ENCODE assay signal across 20 cellular contexts in the genomic region with DNA sequence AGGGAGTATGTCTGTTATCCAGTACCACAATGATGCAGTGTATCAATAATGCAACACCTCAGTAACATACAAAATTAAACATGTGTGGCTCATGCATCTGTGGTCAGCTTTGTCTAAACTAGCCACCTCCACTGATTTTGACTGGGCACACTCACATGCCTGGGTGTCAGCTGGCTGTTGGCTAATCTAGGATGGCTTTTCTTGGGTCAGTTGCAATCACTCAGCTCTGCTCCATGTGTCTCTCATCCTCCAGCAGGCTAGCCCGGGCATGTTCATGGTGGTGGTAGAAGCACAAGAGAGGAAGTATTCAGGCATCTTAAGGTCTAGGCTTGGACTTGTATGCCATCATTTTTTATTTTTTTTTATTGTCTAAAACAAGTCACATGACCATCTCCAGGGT. TPM values are rescaled to one million over a fixed set of nuclear protein-coding genes. Genes with fewer than 3 reads are reported as not detected.
DNase-seq lines count a peak whose midpoint lies in the region; ATAC-seq and TF ChIP-seq lines count a peak whose summit lies in the region.
"Had no signal": no experiment of that assay in that cellular context is flagged by ENCODE, and none has a peak within 500 bp of the region (broad histone marks: within the 10 kb centered on the region; RNA-seq: fewer than 3 reads in every experiment).

No MANE protein-coding gene starts in this region.

- no peaks in the 10 kb centered on the region for H3K27me3 ChIP-seq in osteoblast (ENCODE audit: insufficient read depth, low read length)
- H3K27me3 ChIP-seq in colonic mucosa, result no peaks in the 10 kb centered on the region
- H3K27me3 ChIP-seq: BLaER1, ovary, vagina had no signal

- DNase-seq in activated naive CD4-positive, alpha-beta T cell treated with anti-CD3 and anti-CD28 coated beads for 36 hours, result peak; percentile 4
- DNase-seq in activated naive CD4-positive, alpha-beta T cell treated with anti-CD3 and anti-CD28 coated beads, Interleukin-2, amount 50 U/mL, for 16 hours, result no peak
- DNase-seq in RWPE1 (ENCODE audit: low spot score) (peak; percentile 45), fibroblast of gingiva (ENCODE audit: low read depth) (peak; percentile 24), osteoblast (ENCODE audit: insufficient read length, low spot score, missing footprints) (no peak), NCI-H2029 (lab: John Stamatoyannopoulos, UW) (no peak), colonic mucosa (no peak)
- DNase-seq: Karpas-422, kidney, naive B cell, NCI-H2107, NCI-H524, ovary, SW 1271 had no signal

- H3K36me3 Mint-ChIP-seq in activated naive CD4-positive, alpha-beta T cell treated with anti-CD3 and anti-CD28 coated beads for 36 hours (ENCODE audit: low read depth), result no peaks in the 10 kb centered on the region
- H3K36me3 Mint-ChIP-seq: naive B cell had no signal

- POLR2A ChIA-PET in RWPE1 (lab: Yijun Ruan, JAX; ENCODE audit: low non-redundant PET), result no interaction called here

- no peak overlapping the region for H3K4me3 ChIP-seq in osteoblast (ENCODE audit: insufficient read depth, low read length)
- no peak overlapping the region for H3K4me3 ChIP-seq in colonic mucosa
- H3K4me3 ChIP-seq: BLaER1, lung, ovary, vagina had no signal

- no peaks in the 10 kb centered on the region for H3K4me1 Mint-ChIP-seq in activated naive CD4-positive, alpha-beta T cell treated with anti-CD3 and anti-CD28 coated beads for 36 hours (ENCODE audit: low read depth)
- H3K4me1 Mint-ChIP-seq: naive B cell had no signal

- H3K4me3 Mint-ChIP-seq in activated naive CD4-positive, alpha-beta T cell treated with anti-CD3 and anti-CD28 coated beads for 36 hours, result no peak overlapping the region
- H3K4me3 Mint-ChIP-seq: naive B cell had no signal

- intact Hi-C loops in activated naive CD4-positive, alpha-beta T cell treated with anti-CD3 and anti-CD28 coated beads for 36 hours (cut with micrococcal nuclease), result no loop called here
- intact Hi-C loops in colonic mucosa (cut with DNase I), result no loop called here

- H3K4me1 ChIP-seq in osteoblast (ENCODE audit: insufficient read depth, low read length) (peaks cover 24% of the 10 kb centered on the region), colonic mucosa (no peaks in the 10 kb centered on the region)
- H3K4me1 ChIP-seq: BLaER1, vagina had no signal

- H3K27ac ChIP-seq in RWPE1, result peak overlapping the region; percentile 81
- no peak overlapping the region for H3K27ac ChIP-seq in osteoblast (ENCODE audit: low read depth, low read length)
- H3K27ac ChIP-seq in colonic mucosa, result no peak overlapping the region
- H3K27ac ChIP-seq: BLaER1, ovary, vagina had no signal

- peaks cover 5% of the 10 kb centered on the region for H3K27me3 Mint-ChIP-seq in activated naive CD4-positive, alpha-beta T cell treated with anti-CD3 and anti-CD28 coated beads for 36 hours (ENCODE audit: low read depth)

- H3K9me3 Mint-ChIP-seq in activated naive CD4-positive, alpha-beta T cell treated with anti-CD3 and anti-CD28 coated beads for 36 hours, result peaks cover 2% of the 10 kb centered on the region

- ATAC-seq in GM21576 (IDR thresholded peaks at IDR 0.05; ENCODE audit: unreplicated experiment), result no peak
- ATAC-seq: activated naive CD4-positive, alpha-beta T cell treated with anti-CD3 and anti-CD28 coated beads, Interleukin-2, amount 50 U/mL, for 72 hours; sciatic nerve had no signal

- H3K79me2 ChIP-seq in osteoblast (ENCODE audit: insufficient read depth, low read length), result no peaks in the 10 kb centered on the region

- H4K20me1 ChIP-seq in osteoblast (ENCODE audit: insufficient read depth, low read length), result no peaks in the 10 kb centered on the region
- H4K20me1 ChIP-seq: BLaER1 had no signal

- no peak overlapping the region for H3K9ac ChIP-seq in colonic mucosa (ENCODE audit: low read depth in 2 of 2, low read length in 2 of 2)
- H3K9ac ChIP-seq: BLaER1 had no signal

- CTCF ChIA-PET in activated naive CD4-positive, alpha-beta T cell treated with anti-CD3 and anti-CD28 coated beads for 36 hours (lab: Charles Lee), result no interaction called here
- CTCF ChIA-PET in RWPE1 (lab: Yijun Ruan, JAX), result no interaction called here

- H2AFZ ChIP-seq in osteoblast (ENCODE audit: low read length), result peak overlapping the region; percentile 24

- TF ChIP-seq CTCF in RWPE1 (conservative IDR thresholded peaks at IDR 0.05; ENCODE audit: low read depth) (no peak), osteoblast (IDR thresholded peaks at IDR 0.05; ENCODE audit: extremely low read depth, low read depth, low read length) (no peak), colonic mucosa (IDR thresholded peaks at IDR 0.05) (no peak)

- no peak overlapping the region for H3K4me2 ChIP-seq in osteoblast (ENCODE audit: insufficient read depth, low read length)
- H3K4me2 ChIP-seq: BLaER1 had no signal

- H3K27ac Mint-ChIP-seq in activated naive CD4-positive, alpha-beta T cell treated with anti-CD3 and anti-CD28 coated beads for 36 hours, result no peak overlapping the region
- H3K27ac Mint-ChIP-seq: activated naive CD4-positive, alpha-beta T cell treated with anti-CD3 and anti-CD28 coated beads, Interleukin-2, amount 50 U/mL, for 72 hours; naive B cell had no signal

- no peaks in the 10 kb centered on the region for H3K9me3 ChIP-seq in osteoblast (ENCODE audit: low read depth, low read length)
- H3K9me3 ChIP-seq in colonic mucosa, result no peaks in the 10 kb centered on the region
- H3K9me3 ChIP-seq: BLaER1, ovary, vagina had no signal

- H3K36me3 ChIP-seq in osteoblast (ENCODE audit: insufficient read depth, low read length), result no peaks in the 10 kb centered on the region
- H3K36me3 ChIP-seq in colonic mucosa, result no peaks in the 10 kb centered on the region
- H3K36me3 ChIP-seq: BLaER1, ovary, vagina had no signal

RNA-seq across cellular contexts. Expression of a gene that starts 59.3 kb away (rescaled TPM):
- total RNA-seq in activated naive CD4-positive, alpha-beta T cell treated with anti-CD3 and anti-CD28 coated beads for 36 hours, result under 1 TPM; 0.25 to 0.41 TPM
- 49.2 and 60.1 TPM in 2 replicates for total RNA-seq in osteoblast
- total RNA-seq in colonic mucosa, result 100 to 1,000 TPM in 1 of 2 donors, 10 to 100 TPM in 1; 66.5 to 102 TPM

Comparison
In these comparisons a context has a peak if more than half of its experiments do, and no peak if none do; other contexts are left out.
1. DNase-seq: peak in activated naive CD4-positive, alpha-beta T cell treated with anti-CD3 and anti-CD28 coated beads for 36 hours (single experiment), RWPE1 (single experiment) and fibroblast of gingiva (single experiment); none in activated naive CD4-positive, alpha-beta T cell treated with anti-CD3 and anti-CD28 coated beads, Interleukin-2, amount 50 U/mL, for 16 hours (single experiment), osteoblast (single experiment), NCI-H2029 (single experiment) and colonic mucosa (single experiment).
2. RNA of a gene that starts 59.3 kb away (total RNA-seq): 66.5 to 102 TPM in colonic mucosa and 49.2 to 60.1 TPM in osteoblast; 0.25 to 0.41 TPM in activated naive CD4-positive, alpha-beta T cell treated with anti-CD3 and anti-CD28 coated beads for 36 hours; every median in the first group is over 10 times any median in the second.